In genomic region chr7:50359995-50360925, GRCh38 we compare ENCODE assay signal across 10 cellular contexts. TPM values are rescaled to one million over a fixed set of nuclear protein-coding genes. Genes with fewer than 3 reads are reported as not detected.
DNase-seq lines count a peak whose midpoint lies in the region; ATAC-seq, FAIRE-seq and TF ChIP-seq lines count a peak whose summit lies in the region.
"Had no signal": no experiment of that assay in that cellular context is flagged by ENCODE, and none has a peak within 500 bp of the region (broad histone marks: within the 10 kb centered on the region; RNA-seq: fewer than 3 reads in every experiment).

No MANE protein-coding gene starts in this region.

- H3K27me3 ChIP-seq in small intestine (ENCODE audit: control insufficient read depth in 2 of 2, insufficient read depth in 2 of 2, low read length in 2 of 2) = no peaks in the 10 kb centered on the region

- H3K27ac ChIP-seq in small intestine (ENCODE audit: low read depth in 1 of 2, low read length in 1 of 2) = peak overlapping the region; percentile 80 to 84
- H3K27ac ChIP-seq: VCaP had no signal

- H3K4me1 ChIP-seq in small intestine (ENCODE audit: control insufficient read depth in 2 of 2, insufficient read depth in 1 of 2, low read depth in 1 of 2, low read length in 1 of 2) = no peaks in the 10 kb centered on the region

- intact Hi-C loops in CD14-positive monocyte (cut with micrococcal nuclease) = loop anchor here (5.0 kb wide), 4 partner anchors 43 to 143 kb away; no protein-coding TSS in a partner anchor

- no peaks in the 10 kb centered on the region for H3K36me3 ChIP-seq in small intestine (ENCODE audit: control insufficient read depth in 2 of 2, insufficient read depth in 2 of 2, low read length in 2 of 2)

- no peaks in the 10 kb centered on the region for H3K9me3 ChIP-seq in small intestine (ENCODE audit: control insufficient read depth, low read depth)

- H3K27me3 Mint-ChIP-seq in CD14-positive monocyte (ENCODE audit: low read depth in 3 of 3) (no peaks in the 10 kb centered on the region), mesothelial cell of epicardium (ENCODE audit: low read depth) (peaks cover 36% of the 10 kb centered on the region)
- H3K27me3 Mint-ChIP-seq in activated naive CD8-positive, alpha-beta T cell treated with anti-CD3 and anti-CD28 coated beads for 36 hours = no peaks in the 10 kb centered on the region

- ATAC-seq in activated CD4-positive, CD25-positive, alpha-beta regulatory T cell treated with anti-CD3 and anti-CD28 coated beads, Interleukin-2, amount 50 U/mL, for 24 hours = peak; percentile 88 to 91
- ATAC-seq in HG02885 (IDR thresholded peaks at IDR 0.05; ENCODE audit: poor library complexity, unreplicated experiment) = no peak
- ATAC-seq in GM18861 (IDR thresholded peaks at IDR 0.05; ENCODE audit: unreplicated experiment) = no peak

- H3K9me3 Mint-ChIP-seq in CD14-positive monocyte = peaks cover 0 to 2% (median 0%) of the 10 kb centered on the region in 7 donors
- no peaks in the 10 kb centered on the region for H3K9me3 Mint-ChIP-seq in activated naive CD8-positive, alpha-beta T cell treated with anti-CD3 and anti-CD28 coated beads for 36 hours
- H3K9me3 Mint-ChIP-seq in mesothelial cell of epicardium = no peaks in the 10 kb centered on the region

- H3K4me1 Mint-ChIP-seq in CD14-positive monocyte = peaks cover 78% of the 10 kb centered on the region
- H3K4me1 Mint-ChIP-seq in activated naive CD8-positive, alpha-beta T cell treated with anti-CD3 and anti-CD28 coated beads for 36 hours = peaks cover 96% of the 10 kb centered on the region
- peaks cover 4% of the 10 kb centered on the region for H3K4me1 Mint-ChIP-seq in mesothelial cell of epicardium

- H3K27ac Mint-ChIP-seq in CD14-positive monocyte (peak overlapping the region in 6 of 7 donors; percentile 27 to 82 (median 52)), mesothelial cell of epicardium (no peak overlapping the region)
- peak overlapping the region; percentile 98 for H3K27ac Mint-ChIP-seq in activated naive CD8-positive, alpha-beta T cell treated with anti-CD3 and anti-CD28 coated beads for 36 hours

- H3K36me3 Mint-ChIP-seq in CD14-positive monocyte = peaks cover 62 to 84% of the 10 kb centered on the region in 2 donors
- H3K36me3 Mint-ChIP-seq in activated naive CD8-positive, alpha-beta T cell treated with anti-CD3 and anti-CD28 coated beads for 36 hours = peaks cover 88% of the 10 kb centered on the region
- H3K36me3 Mint-ChIP-seq in mesothelial cell of epicardium = no peaks in the 10 kb centered on the region

- 63% methylated on average over 20 of the region's 20 CpGs for WGBS in small intestine, 3 donors

- DNase-seq in CD14-positive monocyte (ENCODE audit: low spot score) = no peak
- peak; percentile 83 for DNase-seq in activated naive CD8-positive, alpha-beta T cell treated with anti-CD3 and anti-CD28 coated beads for 36 hours
- peak; percentile 61 for DNase-seq in small intestine
- DNase-seq in DMS153 (lab: John Stamatoyannopoulos, UW) = no peak
- DNase-seq in mesothelial cell of epicardium (ENCODE audit: low spot score in 2 of 2, unreplicated experiment in 2 of 2) = no peak
- DNase-seq: IMR-90 had no signal

- FAIRE-seq in small intestine (lab: Jason Lieb, UNC) = no peak

- no peak overlapping the region for H3K4me3 ChIP-seq in small intestine (ENCODE audit: low read depth in 1 of 2, low read length in 2 of 2)

- TF ChIP-seq CTCF in CD14-positive monocyte (IDR thresholded peaks at IDR 0.05) = no peak
- TF ChIP-seq CTCF in mesothelial cell of epicardium (IDR thresholded peaks at IDR 0.05; ENCODE audit: unreplicated experiment) = no peak

- H3K4me3 Mint-ChIP-seq in CD14-positive monocyte (no peak overlapping the region), mesothelial cell of epicardium (no peak overlapping the region)
- peak overlapping the region; percentile 68 for H3K4me3 Mint-ChIP-seq in activated naive CD8-positive, alpha-beta T cell treated with anti-CD3 and anti-CD28 coated beads for 36 hours

RNA-seq across cellular contexts. Expression of gene IKZF1, which starts 55.7 kb away (rescaled TPM):
- polyA plus RNA-seq in CD14-positive monocyte = 10 to 100 TPM; 38.4 to 80.2 TPM
- total RNA-seq in activated naive CD8-positive, alpha-beta T cell treated with anti-CD3 and anti-CD28 coated beads for 36 hours = 100 to 1,000 TPM; 220 to 225 TPM
- 1 to 10 TPM; 1.8 to 5.9 (median 3.0) TPM for polyA plus RNA-seq in small intestine
- total RNA-seq in mesothelial cell of epicardium = 1.7 to 2.5 TPM (median 1.8 TPM) in 3 replicates
- total RNA-seq: IMR-90 had no signal
- polyA plus RNA-seq: IMR-90 had no signal

Comparison
In these comparisons a context has a peak if more than half of its experiments do, and no peak if none do; other contexts are left out.
1. DNase-seq: peak in activated naive CD8-positive, alpha-beta T cell treated with anti-CD3 and anti-CD28 coated beads for 36 hours (single experiment) and small intestine (single experiment); none in CD14-positive monocyte (single experiment), DMS153 (single experiment) and mesothelial cell of epicardium (0 of 2).
2. ATAC-seq: peak in activated CD4-positive, CD25-positive, alpha-beta regulatory T cell treated with anti-CD3 and anti-CD28 coated beads, Interleukin-2, amount 50 U/mL, for 24 hours (2 of 2); none in HG02885 (single experiment) and GM18861 (single experiment).
3. RNA of gene IKZF1, which starts 55.7 kb away (total RNA-seq): 220 to 225 TPM in activated naive CD8-positive, alpha-beta T cell treated with anti-CD3 and anti-CD28 coated beads for 36 hours; 1.7 to 2.5 TPM in mesothelial cell of epicardium; every median in the first group is over 10 times any median in the second.